ENCODE assay signal across 8 cellular contexts in the genomic region with DNA sequence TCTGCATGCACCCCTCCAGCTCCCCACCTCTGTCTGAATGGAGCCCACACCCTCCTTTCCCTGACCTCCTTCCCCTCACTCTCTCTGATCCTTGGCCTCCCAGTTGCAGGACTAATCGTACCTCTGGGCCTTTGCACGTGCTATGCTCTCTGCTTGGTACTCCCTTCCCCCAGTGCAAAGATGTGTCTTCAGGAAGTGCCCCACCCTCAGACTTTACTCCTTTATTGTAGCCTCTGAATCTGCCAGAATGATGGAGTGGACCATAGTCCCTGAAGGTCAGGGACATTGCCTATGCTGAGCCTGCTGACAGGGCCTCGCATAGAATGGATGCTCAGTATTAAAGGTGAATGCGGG. TPM values are rescaled to one million over a fixed set of nuclear protein-coding genes. Genes with fewer than 3 reads are reported as not detected.
DNase-seq lines count a peak whose midpoint lies in the region; ATAC-seq and TF ChIP-seq lines count a peak whose summit lies in the region.

No MANE protein-coding gene starts in this region.

- TF ChIP-seq CTCF in GM12875 (IDR thresholded peaks at IDR 0.05; ENCODE audit: borderline replicate concordance, insufficient read depth, low read depth, low read length): no peak
- no peak for TF ChIP-seq CTCF in endodermal cell (conservative IDR thresholded peaks at IDR 0.05)
- no peak for TF ChIP-seq CTCF in progenitor cell of endocrine pancreas (IDR thresholded peaks at IDR 0.05; ENCODE audit: unreplicated experiment)

- H3K4me3 Mint-ChIP-seq in endodermal cell: peak overlapping the region; percentile 97
- peak overlapping the region; percentile 77 for H3K4me3 Mint-ChIP-seq in progenitor cell of endocrine pancreas (ENCODE audit: low read depth)

- H3K9me3 ChIP-seq in SJCRH30 (replicated peaks): no peaks in the 10 kb centered on the region
- H3K9me3 ChIP-seq in endodermal cell (ENCODE audit: control insufficient read depth, low read length): no peaks in the 10 kb centered on the region

- H3K27me3 ChIP-seq in SJCRH30 (no peaks in the 10 kb centered on the region), endodermal cell (ENCODE audit: control insufficient read depth, insufficient read depth, low read length, poor library complexity, severe bottlenecking) (no peaks in the 10 kb centered on the region)

- H3K36me3 Mint-ChIP-seq in endodermal cell (ENCODE audit: low read depth) (peaks cover 14% of the 10 kb centered on the region), progenitor cell of endocrine pancreas (ENCODE audit: insufficient read depth) (peaks cover 9% of the 10 kb centered on the region)

- H3K9me3 Mint-ChIP-seq in endodermal cell (peaks cover 2% of the 10 kb centered on the region), progenitor cell of endocrine pancreas (ENCODE audit: low read depth) (no peaks in the 10 kb centered on the region)

- H3K27ac Mint-ChIP-seq in endodermal cell (peak overlapping the region; percentile 98), progenitor cell of endocrine pancreas (peak overlapping the region; percentile 98)

- WGBS in endodermal cell (ENCODE audit: insufficient coverage in 1 of 2, insufficient read length in 1 of 2), 2 experiments: 76 to 84% methylated on average over 4 of the region's 4 CpGs

- H3K27me3 Mint-ChIP-seq in endodermal cell (ENCODE audit: insufficient read depth) (no peaks in the 10 kb centered on the region), progenitor cell of endocrine pancreas (no peaks in the 10 kb centered on the region)

- peaks cover 22% of the 10 kb centered on the region for H3K4me1 ChIP-seq in SJCRH30
- no peaks in the 10 kb centered on the region for H3K4me1 ChIP-seq in endodermal cell (ENCODE audit: control insufficient read depth, insufficient read depth, low read length)

- H3K27ac ChIP-seq in SJCRH30 (peak overlapping the region; percentile 98), endodermal cell (ENCODE audit: low read depth, low read length) (peak overlapping the region; percentile 100)

- peak overlapping the region; percentile 44 for H3K4me3 ChIP-seq in GM12875 (ENCODE audit: low read depth, low read length)
- H3K4me3 ChIP-seq in SJCRH30: peak overlapping the region; percentile 64
- H3K4me3 ChIP-seq in endodermal cell (ENCODE audit: low read length): peak overlapping the region; percentile 86

- peaks cover 10% of the 10 kb centered on the region for H3K36me3 ChIP-seq in SJCRH30
- H3K36me3 ChIP-seq in endodermal cell (ENCODE audit: control insufficient read depth, insufficient read depth, low read length): peaks cover 14% of the 10 kb centered on the region

- DNase-seq in SJCRH30 (peak in 1 of 2 experiments; percentile 46), endodermal cell (no peak), progenitor cell of endocrine pancreas (ENCODE audit: low spot score, unreplicated experiment) (no peak), glomerular visceral epithelial cell (ENCODE audit: extremely low spot score) (no peak), islet precursor cell (no peak), HCEC 1CT (no peak)

- H3K9ac ChIP-seq in endodermal cell (ENCODE audit: extremely low read depth, low read length, poor library complexity, severe bottlenecking): peak overlapping the region; percentile 96

- ATAC-seq in esophagus mucosa: no peak

- peaks cover 23% of the 10 kb centered on the region for H3K4me1 Mint-ChIP-seq in endodermal cell
- H3K4me1 Mint-ChIP-seq in progenitor cell of endocrine pancreas (ENCODE audit: low read depth): peaks cover 11% of the 10 kb centered on the region

RNA-seq across cellular contexts. Expression of a gene that starts 1.3 kb away (rescaled TPM):
- 70.1 and 94.9 TPM in 2 replicates for total RNA-seq in SJCRH30 (2014; rRNA removed; shearing (Covaris generic))
- 100 to 1,000 TPM; 112 to 148 TPM for total RNA-seq in endodermal cell
- 255 TPM for polyA plus RNA-seq in endodermal cell (2013, experiment 1 of 2)
- 262 TPM for polyA plus RNA-seq in endodermal cell (2013, experiment 2 of 2)
- total RNA-seq in progenitor cell of endocrine pancreas: 158 and 168 TPM in 2 replicates
- 61.5 TPM for total RNA-seq in esophagus mucosa

RNA-seq across cellular contexts. Expression of a gene that starts 8.5 kb away (rescaled TPM):
- 0.03 and 0.06 TPM in 2 replicates for total RNA-seq in SJCRH30 (2014; rRNA removed; shearing (Covaris generic))
- total RNA-seq in endodermal cell (1 to 10 TPM; 2.4 to 3.3 TPM), progenitor cell of endocrine pancreas (10.5 and 10.9 TPM in 2 replicates), esophagus mucosa (0.56 TPM)
- 3.2 TPM for polyA plus RNA-seq in endodermal cell (2013, experiment 1 of 2)
- polyA plus RNA-seq in endodermal cell (2013, experiment 2 of 2): 2.7 TPM

RNA-seq across cellular contexts. Expression of a gene that starts 40.1 kb away (rescaled TPM):
- total RNA-seq in SJCRH30 (2014; rRNA removed; shearing (Covaris generic)): 378 and 427 TPM in 2 replicates
- total RNA-seq in endodermal cell (100 to 1,000 TPM; 252 to 276 TPM), progenitor cell of endocrine pancreas (150 and 154 TPM in 2 replicates), esophagus mucosa (85.0 TPM)
- 273 TPM for polyA plus RNA-seq in endodermal cell (2013, experiment 1 of 2)
- polyA plus RNA-seq in endodermal cell (2013, experiment 2 of 2): 240 TPM

RNA-seq across cellular contexts. Expression of a gene that starts 56.5 kb away (rescaled TPM):
- total RNA-seq in SJCRH30 (2014; rRNA removed; shearing (Covaris generic)): 0.81 and 1.3 TPM in 2 replicates
- total RNA-seq in endodermal cell (1 to 10 TPM; 1.1 to 2.4 TPM), progenitor cell of endocrine pancreas (0.53 and 1.6 TPM in 2 replicates), esophagus mucosa (0.16 TPM)
- polyA plus RNA-seq in endodermal cell (2013, experiment 1 of 2): 0.93 TPM
- polyA plus RNA-seq in endodermal cell (2013, experiment 2 of 2): 1.1 TPM

RNA-seq across cellular contexts. Expression of a gene that starts 57.6 kb away (rescaled TPM):
- total RNA-seq in SJCRH30 (2014; rRNA removed; shearing (Covaris generic)): 8.7 and 11.7 TPM in 2 replicates
- total RNA-seq in endodermal cell (1 to 10 TPM; 7.7 to 9.0 TPM), progenitor cell of endocrine pancreas (43.5 and 51.3 TPM in 2 replicates), esophagus mucosa (5.5 TPM)
- polyA plus RNA-seq in endodermal cell (2013, experiment 1 of 2): 56.3 TPM
- polyA plus RNA-seq in endodermal cell (2013, experiment 2 of 2): 66.8 TPM
